ENCODE assay signal across 13 cellular contexts in genomic region chr19:13011653-13012389, GRCh38. TPM values are rescaled to one million over a fixed set of nuclear protein-coding genes. Genes with fewer than 3 reads are reported as not detected.
DNase-seq lines count a peak whose midpoint lies in the region; ATAC-seq and TF ChIP-seq lines count a peak whose summit lies in the region.
"Had no signal": no experiment of that assay in that cellular context is flagged by ENCODE, and none has a peak within 500 bp of the region (broad histone marks: within the 10 kb centered on the region; RNA-seq: fewer than 3 reads in every experiment).

No MANE protein-coding gene starts in this region.

- intact Hi-C loops in left ventricle myocardium inferior (cut with micrococcal nuclease), result no loop called here
- intact Hi-C loops in Right ventricle myocardium inferior (cut with DNase I), result no loop called here
- intact Hi-C loops in mammary epithelial cell (cut with micrococcal nuclease), result loop anchor here (2.0 kb wide), 1 partner anchor 15 kb away; no protein-coding TSS in a partner anchor
- intact Hi-C loops in upper lobe of right lung (cut with DNase I), result no loop called here

- no peak overlapping the region for H3K27ac Mint-ChIP-seq in nephron

- in situ Hi-C loops in mammary epithelial cell (cut with MboI; ENCODE audit: low sequenced_read_pairs in 2 of 2), result no loop called here

- H3K4me3 Mint-ChIP-seq in nephron, result peak overlapping the region in 2 of 3 experiments; percentile 37 to 63

- H3K27me3 ChIP-seq in left ventricle myocardium inferior (ENCODE audit: low read depth), result no peaks in the 10 kb centered on the region
- no peaks in the 10 kb centered on the region for H3K27me3 ChIP-seq in mammary epithelial cell (ENCODE audit: insufficient read depth, low read length)
- peaks cover 7% of the 10 kb centered on the region for H3K27me3 ChIP-seq in upper lobe of right lung
- H3K27me3 ChIP-seq: SJSA1 had no signal

- H3K4me2 ChIP-seq in mammary epithelial cell (ENCODE audit: insufficient read depth, low read depth, low read length), result peak overlapping the region; percentile 99

- no peaks in the 10 kb centered on the region for H4K20me1 ChIP-seq in mammary epithelial cell (ENCODE audit: insufficient read depth, low read length)

- H3K4me1 ChIP-seq in left ventricle myocardium inferior (peaks cover 100% of the 10 kb centered on the region), mammary epithelial cell (ENCODE audit: insufficient read depth, low read length) (peaks cover 64% of the 10 kb centered on the region), upper lobe of right lung (peaks cover 68% of the 10 kb centered on the region)

- H3K9me3 ChIP-seq in left ventricle myocardium inferior (replicated peaks) (no peaks in the 10 kb centered on the region), mammary epithelial cell (replicated peaks; ENCODE audit: insufficient read depth, low read length) (no peaks in the 10 kb centered on the region), upper lobe of right lung (no peaks in the 10 kb centered on the region)
- H3K9me3 ChIP-seq: mucosa of descending colon, SJSA1 had no signal

- WGBS in mammary epithelial cell (ENCODE audit: low coverage, missing lambda C conversion rate), result 78% methylated on average over 24 of the region's 54 CpGs

- dilution Hi-C loops in mammary epithelial cell (cut with HindIII; ENCODE audit: low sequenced_read_pairs), result no loop called here

- peaks cover 99% of the 10 kb centered on the region for H3K27me3 Mint-ChIP-seq in nephron (ENCODE audit: low read depth)

- no peaks in the 10 kb centered on the region for H3K36me3 Mint-ChIP-seq in nephron (ENCODE audit: low read depth)

- CTCF ChIA-PET in mammary epithelial cell (lab: Charles Lee; ENCODE audit: low non-redundant PET), result no interaction called here

- H3K36me3 ChIP-seq in left ventricle myocardium inferior (no peaks in the 10 kb centered on the region), mammary epithelial cell (ENCODE audit: insufficient read depth, low read length) (no peaks in the 10 kb centered on the region), upper lobe of right lung (no peaks in the 10 kb centered on the region)
- H3K36me3 ChIP-seq: SJSA1 had no signal

- no peaks in the 10 kb centered on the region for H3K9me3 Mint-ChIP-seq in nephron

- BruUV-seq in mammary epithelial cell (replicated peaks; lab: Mats Ljungman, UMichigan), result no TSS peak

- H3K27ac ChIP-seq in left ventricle myocardium inferior (replicated peaks), result peak overlapping the region; percentile 94
- no peak overlapping the region for H3K27ac ChIP-seq in mammary epithelial cell (ENCODE audit: insufficient read depth, low read depth, low read length)
- H3K27ac ChIP-seq in upper lobe of right lung, result peak overlapping the region; percentile 91

- no peak overlapping the region for H2AFZ ChIP-seq in mammary epithelial cell (ENCODE audit: low read depth, low read length)

- peak overlapping the region; percentile 59 for H3K4me3 ChIP-seq in left ventricle myocardium inferior
- H3K4me3 ChIP-seq in mammary epithelial cell (replicated peaks in 1 of 3; ENCODE audit: insufficient read depth in 1 of 3, low read depth in 2 of 3, low read length in 3 of 3), result no peak overlapping the region
- no peak overlapping the region for H3K4me3 ChIP-seq in upper lobe of right lung
- H3K4me3 ChIP-seq: mucosa of descending colon had no signal

- no peak for DNase-seq in left ventricle myocardium inferior
- no peak for DNase-seq in Right ventricle myocardium inferior (ENCODE audit: missing footprints)
- no peak for DNase-seq in mammary epithelial cell
- DNase-seq in upper lobe of right lung, result no peak
- no peak for DNase-seq in omental fat pad (ENCODE audit: low spot score)
- DNase-seq in NCI-H2029 treated with DMSO at 0.1 percent for 48 hours (lab: John Stamatoyannopoulos, UW), result no peak
- no peak for DNase-seq in ureter (ENCODE audit: low spot score)
- DNase-seq: Karpas-422, NCI-H2227 treated with DMSO at 0.1 percent for 48 hours had no signal

- no peak for TF ChIP-seq CTCF in left ventricle myocardium inferior (IDR thresholded peaks at IDR 0.05; ENCODE audit: borderline replicate concordance)
- TF ChIP-seq CTCF in mammary epithelial cell (conservative IDR thresholded peaks at IDR 0.05 in 1 of 2, IDR thresholded peaks at IDR 0.05 in 1 of 2; ENCODE audit: extremely low read depth in 1 of 2, insufficient read depth in 1 of 2, low read depth in 1 of 2, low read length in 2 of 2), result no peak
- no peak for TF ChIP-seq CTCF in nephron (IDR thresholded peaks at IDR 0.05; ENCODE audit: unreplicated experiment in 3 of 3)
- TF ChIP-seq CTCF in upper lobe of right lung (IDR thresholded peaks at IDR 0.05), result no peak
- no peak for TF ChIP-seq CTCF in omental fat pad (IDR thresholded peaks at IDR 0.05)

- H3K4me1 Mint-ChIP-seq in nephron, result peaks cover 74% of the 10 kb centered on the region

- H3K79me2 ChIP-seq in mammary epithelial cell (ENCODE audit: insufficient read depth, low read length), result peaks cover 89% of the 10 kb centered on the region

- ATAC-seq in Right ventricle myocardium inferior (no peak), upper lobe of right lung (no peak), omental fat pad (ENCODE audit: low FRiP score) (no peak)
- ATAC-seq: mucosa of descending colon had no signal

- H3K9ac ChIP-seq in mammary epithelial cell (ENCODE audit: insufficient read depth, low read length), result no peak overlapping the region

RNA-seq across cellular contexts. Expression of gene NFIX, which starts 16.5 kb away (rescaled TPM):
- total RNA-seq in left ventricle myocardium inferior (118 TPM), Right ventricle myocardium inferior (159 TPM), mammary epithelial cell (10 to 100 TPM; 43.2 to 76.1 TPM), upper lobe of right lung (168 TPM), omental fat pad (10 to 100 TPM; 39.5 to 53.1 (median 43.0) TPM), ureter (91.7 TPM)
- polyA plus RNA-seq in mammary epithelial cell, result 24.5 TPM
- polyA minus RNA-seq in mammary epithelial cell, result 215 TPM

RNA-seq across cellular contexts. Expression of gene DAND5, which starts 42.4 kb away (rescaled TPM):
- total RNA-seq in left ventricle myocardium inferior, result 12.7 TPM
- 9.9 TPM for total RNA-seq in Right ventricle myocardium inferior
- under 1 TPM; under 0.01 to 0.28 TPM for total RNA-seq in mammary epithelial cell
- polyA plus RNA-seq in mammary epithelial cell, result 0.07 TPM
- polyA minus RNA-seq in mammary epithelial cell, result not detected
- not detected for total RNA-seq in upper lobe of right lung
- total RNA-seq in omental fat pad, result under 1 TPM in 1 of 4 donors, not detected in 3; 0.56 TPM
- not detected for total RNA-seq in ureter
- total RNA-seq: SJSA1, subcutaneous adipose tissue had no signal

RNA-seq across cellular contexts. Expression of gene GADD45GIP1, which starts 54.8 kb away (rescaled TPM):
- total RNA-seq in left ventricle myocardium inferior, result 31.4 TPM
- total RNA-seq in Right ventricle myocardium inferior, result 33.7 TPM
- 10 to 100 TPM; 11.5 to 34.5 TPM for total RNA-seq in mammary epithelial cell
- polyA plus RNA-seq in mammary epithelial cell, result 35.6 TPM
- 13.5 TPM for polyA minus RNA-seq in mammary epithelial cell
- total RNA-seq in upper lobe of right lung, result 16.4 TPM
- total RNA-seq in omental fat pad, result 10 to 100 TPM; 27.2 to 37.7 (median 32.8) TPM
- total RNA-seq in ureter, result 12.4 TPM
